Comparison of ENCODE assay signal across 9 cellular contexts in the genomic region with DNA sequence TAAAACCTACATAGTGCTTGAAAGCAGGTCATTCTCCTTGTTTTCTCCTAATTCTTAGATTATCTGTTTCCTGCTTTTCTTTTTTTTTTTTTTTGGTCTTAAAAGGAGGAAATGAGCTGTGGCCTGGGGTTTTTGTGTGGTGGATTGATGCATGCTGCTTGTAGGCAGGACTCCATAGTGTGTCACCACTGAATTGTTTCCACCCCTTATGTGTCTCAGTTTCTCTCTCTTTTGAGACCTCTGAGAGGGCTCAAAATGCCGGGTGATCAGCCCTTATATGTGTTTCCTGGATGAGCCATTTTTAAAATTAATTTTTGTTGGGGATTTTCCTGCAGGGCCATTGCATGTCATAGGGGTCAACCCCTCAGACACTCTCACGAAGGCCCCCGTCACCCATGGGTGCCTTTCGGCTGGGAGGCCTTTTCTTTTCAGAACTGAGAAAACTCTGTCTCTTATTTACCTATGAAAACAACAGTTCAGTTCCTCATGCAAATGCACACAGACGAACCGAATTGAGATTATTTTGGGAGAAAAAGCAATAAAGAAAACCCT. TPM values are rescaled to one million over a fixed set of nuclear protein-coding genes. Genes with fewer than 3 reads are reported as not detected.
DNase-seq lines count a peak whose midpoint lies in the region; ATAC-seq, FAIRE-seq and TF ChIP-seq lines count a peak whose summit lies in the region.
"Had no signal": no experiment of that assay in that cellular context is flagged by ENCODE, and none has a peak within 500 bp of the region (broad histone marks: within the 10 kb centered on the region; RNA-seq: fewer than 3 reads in every experiment).

No MANE protein-coding gene starts in this region.

- FAIRE-seq in GM12891 (lab: Jason Lieb, UNC) = peak; percentile 67

- H3K4me1 Mint-ChIP-seq in activated CD8-positive, alpha-beta T cell treated with anti-CD3 and anti-CD28 coated beads for 36 hours (ENCODE audit: low read depth) = peaks cover 7% of the 10 kb centered on the region

- DNase-seq in GM12891 (ENCODE audit: insufficient read length, low spot score) = no peak
- DNase-seq in activated CD8-positive, alpha-beta T cell treated with anti-CD3 and anti-CD28 coated beads for 36 hours = peak; percentile 68
- no peak for DNase-seq in ureter (ENCODE audit: low spot score)
- DNase-seq in NCI-H1092 (lab: John Stamatoyannopoulos, UW) = no peak
- no peak for DNase-seq in lower leg skin (ENCODE audit: low spot score in 2 of 2)
- no peak for DNase-seq in NCI-H82 treated with DMSO at 0.1 percent for 48 hours (lab: John Stamatoyannopoulos, UW; ENCODE audit: unreplicated experiment)
- DNase-seq: colonic mucosa had no signal

- no peaks in the 10 kb centered on the region for H3K36me3 Mint-ChIP-seq in activated CD8-positive, alpha-beta T cell treated with anti-CD3 and anti-CD28 coated beads for 36 hours (ENCODE audit: low read depth)

- POLR2A ChIA-PET in activated CD8-positive, alpha-beta T cell treated with anti-CD3 and anti-CD28 coated beads for 36 hours (lab: Charles Lee) = no interaction called here

- peaks cover 2% of the 10 kb centered on the region for H3K27me3 Mint-ChIP-seq in activated CD8-positive, alpha-beta T cell treated with anti-CD3 and anti-CD28 coated beads for 36 hours

- 84 to 85% methylated on average over 6 of the region's 6 CpGs for WGBS in lower leg skin, 2 donors

- CTCF ChIA-PET in activated CD8-positive, alpha-beta T cell treated with anti-CD3 and anti-CD28 coated beads for 36 hours (lab: Charles Lee) = interaction anchor here (1.1 kb wide), 1 partner anchor 182 kb away, joined by 3 read pairs; no protein-coding TSS in a partner anchor

- H3K9me3 Mint-ChIP-seq in activated CD8-positive, alpha-beta T cell treated with anti-CD3 and anti-CD28 coated beads for 36 hours = peaks cover 7% of the 10 kb centered on the region

- no peak overlapping the region for H3K4me3 Mint-ChIP-seq in activated CD8-positive, alpha-beta T cell treated with anti-CD3 and anti-CD28 coated beads for 36 hours

- ATAC-seq in GM19468 (IDR thresholded peaks at IDR 0.05; ENCODE audit: extremely low read depth, unreplicated experiment) (peak; percentile 99), HG03280 (IDR thresholded peaks at IDR 0.05; ENCODE audit: unreplicated experiment) (peak; percentile 97)
- peak; percentile 95 for ATAC-seq in activated CD8-positive, alpha-beta T cell treated with anti-CD3 and anti-CD28 coated beads for 36 hours

- H3K27ac Mint-ChIP-seq in activated CD8-positive, alpha-beta T cell treated with anti-CD3 and anti-CD28 coated beads for 36 hours = peak overlapping the region; percentile 25

- intact Hi-C loops in activated CD8-positive, alpha-beta T cell treated with anti-CD3 and anti-CD28 coated beads for 36 hours (cut with micrococcal nuclease) = no loop called here
- intact Hi-C loops in lower leg skin (cut with DNase I; ENCODE audit: low total_unique reads) = no loop called here

- no peak for TF ChIP-seq CTCF in activated CD8-positive, alpha-beta T cell treated with anti-CD3 and anti-CD28 coated beads for 36 hours (IDR thresholded peaks at IDR 0.05)
- no peak for TF ChIP-seq CTCF in lower leg skin (IDR thresholded peaks at IDR 0.05)

- no peak for TF ChIP-seq POLR2A in GM12891 (IDR thresholded peaks at IDR 0.05; ENCODE audit: low read depth, low read length)
- no peak for TF ChIP-seq POLR2A in lower leg skin (IDR thresholded peaks at IDR 0.05)

- no peak overlapping the region for H3K4me3 ChIP-seq in lower leg skin (ENCODE audit: low read depth, poor library complexity, severe bottlenecking)
- H3K4me3 ChIP-seq: colonic mucosa had no signal

TF ChIP-seq in GM12891, 5 proteins besides CTCF, POLR2A, EP300 and RAD21:
- TF ChIP-seq SPI1 (IDR thresholded peaks at IDR 0.05; ENCODE audit: low read depth, low read length) (peak; percentile 73), TAF1 (IDR thresholded peaks at IDR 0.05; ENCODE audit: low read depth, low read length) (no peak), PAX5 (IDR thresholded peaks at IDR 0.05; ENCODE audit: insufficient read depth, low read length, severe bottlenecking) (peak; percentile 86), POLR2AphosphoS5 (IDR thresholded peaks at IDR 0.05; ENCODE audit: low read depth, low read length) (no peak), POU2F2 (IDR thresholded peaks at IDR 0.05; ENCODE audit: low read depth, low read length) (peak; percentile 53; the same call in 1 of the 2 replicates)

RNA-seq across cellular contexts. Expression of gene LRRK2, which starts 32.0 kb away (rescaled TPM):
- polyA plus RNA-seq in GM12891 (2012; ENCODE audit: low read depth, missing spikeins) = 0.24 TPM
- total RNA-seq in activated CD8-positive, alpha-beta T cell treated with anti-CD3 and anti-CD28 coated beads for 36 hours = under 1 TPM in 1 of 2 experiments, not detected in 1; 0.76 TPM
- total RNA-seq in ureter (12.7 TPM), lower leg skin (10 to 100 TPM in 2 of 4 donors, 1 to 10 TPM in 2; 5.7 to 11.1 (median 9.5) TPM)
